Comparison of ENCODE assay signal across 8 cellular contexts in genomic region chr3:40505599-40506462, GRCh38. TPM values are rescaled to one million over a fixed set of nuclear protein-coding genes. Genes with fewer than 3 reads are reported as not detected.
DNase-seq lines count a peak whose midpoint lies in the region; ATAC-seq and TF ChIP-seq lines count a peak whose summit lies in the region.

ZNF620 (plus strand) TSS chr3:40506039; CDS start chr3:40506353, 314 bp downstream.

- peak within 1 kb of the TSS; percentile 96 for H3K4me3 Mint-ChIP-seq in mesothelial cell of epicardium

- no peak for DNase-seq in AG09309 (ENCODE audit: low read depth)
- peak; percentile 94 for DNase-seq in NCI-H69 (lab: John Stamatoyannopoulos, UW)
- DNase-seq in activated CD8-positive, alpha-beta memory T cell treated with anti-CD3 and anti-CD28 coated beads for 48 hours (ENCODE audit: low read depth in 2 of 3, low spot score in 2 of 3), result peak; percentile 18 to 42 (median 41)
- DNase-seq in mesothelial cell of epicardium (ENCODE audit: low spot score in 2 of 2, unreplicated experiment in 2 of 2), result peak; percentile 72 to 87
- DNase-seq in stimulated activated CD8-positive, alpha-beta memory T cell treated with anti-CD3 and anti-CD28 coated beads, Interleukin-15, amount 100 ng/mL, for 48 hours (ENCODE audit: low read depth in 2 of 2), result peak; percentile 32 to 49

- peak within 1 kb of the TSS; percentile 99 for H3K27ac Mint-ChIP-seq in mesothelial cell of epicardium

- H3K4me1 ChIP-seq in endocrine pancreas (ENCODE audit: control insufficient read depth, insufficient read depth, low read length), result peaks cover 5% of the 10 kb centered on the region

- H3K4me3 ChIP-seq in AG09309 (ENCODE audit: control insufficient read depth, low read depth, low read length) (peak within 1 kb of the TSS; percentile 61), endocrine pancreas (ENCODE audit: control insufficient read depth, insufficient read depth, low read length) (peak within 1 kb of the TSS; percentile 84)

- peak; percentile 63 for TF ChIP-seq POLR2A in GM18951 (IDR thresholded peaks at IDR 0.05; ENCODE audit: extremely low read depth, insufficient read depth, insufficient read length)

- peaks cover 18% of the 10 kb centered on the region for H3K4me1 Mint-ChIP-seq in mesothelial cell of epicardium

- no peaks in the 10 kb centered on the region for H3K36me3 ChIP-seq in endocrine pancreas (ENCODE audit: control insufficient read depth, insufficient read depth, low read length)

- H3K36me3 Mint-ChIP-seq in mesothelial cell of epicardium, result peaks cover 19% of the 10 kb centered on the region

- H3K9me3 Mint-ChIP-seq in mesothelial cell of epicardium, result peaks cover 14% of the 10 kb centered on the region

- peak; percentile 72 for ATAC-seq in HG03196 (IDR thresholded peaks at IDR 0.05; ENCODE audit: unreplicated experiment)

- peak within 1 kb of the TSS; percentile 62 for H3K9ac ChIP-seq in endocrine pancreas (ENCODE audit: control insufficient read depth, insufficient read depth, low read length)

- H3K27me3 Mint-ChIP-seq in mesothelial cell of epicardium (ENCODE audit: low read depth), result no peaks in the 10 kb centered on the region

- in situ Hi-C loops in GM18951 (cut with MboI; ENCODE audit: low sequenced_read_pairs, unreplicated experiment), result no loop called here

- H3K9me3 ChIP-seq in endocrine pancreas (ENCODE audit: control insufficient read depth, low read length), result no peaks in the 10 kb centered on the region

- TF ChIP-seq CTCF in AG09309 (IDR thresholded peaks at IDR 0.05; ENCODE audit: control insufficient read depth, insufficient read depth, low read depth, low read length, missing control alignments), result peak; percentile 21
- no peak for TF ChIP-seq CTCF in mesothelial cell of epicardium (IDR thresholded peaks at IDR 0.05; ENCODE audit: unreplicated experiment)

- H3K27me3 ChIP-seq in endocrine pancreas (ENCODE audit: control insufficient read depth, insufficient read depth, low read length), result no peaks in the 10 kb centered on the region

RNA-seq across cellular contexts. Expression of gene ZNF620, which starts in this region (rescaled TPM):
- 15.1 to 16.7 TPM (median 15.8 TPM) in 3 replicates for total RNA-seq in mesothelial cell of epicardium
